ENCODE assay signal across 1 cellular context in the genomic region with DNA sequence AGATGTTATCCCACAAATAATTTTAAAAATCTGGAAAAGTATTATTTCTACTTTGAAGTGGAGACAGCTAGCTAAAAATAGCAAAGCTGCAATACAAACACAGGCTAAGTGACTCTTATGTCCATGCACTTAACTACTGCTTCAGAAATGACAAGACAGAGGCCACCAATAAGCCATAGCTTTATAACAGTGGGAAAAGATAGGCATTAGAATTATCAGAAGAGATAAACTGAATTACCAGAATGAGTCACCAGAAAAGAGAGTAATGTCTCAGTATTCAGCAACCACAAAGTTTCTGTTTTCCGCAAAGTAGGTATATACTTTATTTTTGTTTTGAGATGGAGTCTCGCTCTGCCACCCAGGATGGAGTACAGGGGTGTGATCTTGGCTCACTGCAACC.
TF ChIP-seq lines count a peak whose summit lies in the region.

No MANE protein-coding gene starts in this region.

TF ChIP-seq in SK-N-SH treated with all-trans-retinoic acid at 6 μM for 48 hours, 23 proteins besides CTCF, POLR2A, EP300 and RAD21 (continued from another document):
- TF ChIP-seq, protein P1, sequence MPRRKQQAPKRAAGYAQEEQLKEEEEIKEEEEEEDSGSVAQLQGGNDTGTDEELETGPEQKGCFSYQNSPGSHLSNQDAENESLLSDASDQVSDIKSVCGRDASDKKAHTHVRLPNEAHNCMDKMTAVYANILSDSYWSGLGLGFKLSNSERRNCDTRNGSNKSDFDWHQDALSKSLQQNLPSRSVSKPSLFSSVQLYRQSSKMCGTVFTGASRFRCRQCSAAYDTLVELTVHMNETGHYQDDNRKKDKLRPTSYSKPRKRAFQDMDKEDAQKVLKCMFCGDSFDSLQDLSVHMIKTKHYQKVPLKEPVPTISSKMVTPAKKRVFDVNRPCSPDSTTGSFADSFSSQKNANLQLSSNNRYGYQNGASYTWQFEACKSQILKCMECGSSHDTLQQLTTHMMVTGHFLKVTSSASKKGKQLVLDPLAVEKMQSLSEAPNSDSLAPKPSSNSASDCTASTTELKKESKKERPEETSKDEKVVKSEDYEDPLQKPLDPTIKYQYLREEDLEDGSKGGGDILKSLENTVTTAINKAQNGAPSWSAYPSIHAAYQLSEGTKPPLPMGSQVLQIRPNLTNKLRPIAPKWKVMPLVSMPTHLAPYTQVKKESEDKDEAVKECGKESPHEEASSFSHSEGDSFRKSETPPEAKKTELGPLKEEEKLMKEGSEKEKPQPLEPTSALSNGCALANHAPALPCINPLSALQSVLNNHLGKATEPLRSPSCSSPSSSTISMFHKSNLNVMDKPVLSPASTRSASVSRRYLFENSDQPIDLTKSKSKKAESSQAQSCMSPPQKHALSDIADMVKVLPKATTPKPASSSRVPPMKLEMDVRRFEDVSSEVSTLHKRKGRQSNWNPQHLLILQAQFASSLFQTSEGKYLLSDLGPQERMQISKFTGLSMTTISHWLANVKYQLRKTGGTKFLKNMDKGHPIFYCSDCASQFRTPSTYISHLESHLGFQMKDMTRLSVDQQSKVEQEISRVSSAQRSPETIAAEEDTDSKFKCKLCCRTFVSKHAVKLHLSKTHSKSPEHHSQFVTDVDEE (CRISPR knock-in tag; IDR thresholded peaks at IDR 0.05) = no peak
- no peak for TF ChIP-seq ARNTL (CRISPR knock-in tag; IDR thresholded peaks at IDR 0.05; ENCODE audit: borderline replicate concordance, low read depth)
- TF ChIP-seq ZFP3 (CRISPR knock-in tag; IDR thresholded peaks at IDR 0.05) = no peak
